In the genomic region with DNA sequence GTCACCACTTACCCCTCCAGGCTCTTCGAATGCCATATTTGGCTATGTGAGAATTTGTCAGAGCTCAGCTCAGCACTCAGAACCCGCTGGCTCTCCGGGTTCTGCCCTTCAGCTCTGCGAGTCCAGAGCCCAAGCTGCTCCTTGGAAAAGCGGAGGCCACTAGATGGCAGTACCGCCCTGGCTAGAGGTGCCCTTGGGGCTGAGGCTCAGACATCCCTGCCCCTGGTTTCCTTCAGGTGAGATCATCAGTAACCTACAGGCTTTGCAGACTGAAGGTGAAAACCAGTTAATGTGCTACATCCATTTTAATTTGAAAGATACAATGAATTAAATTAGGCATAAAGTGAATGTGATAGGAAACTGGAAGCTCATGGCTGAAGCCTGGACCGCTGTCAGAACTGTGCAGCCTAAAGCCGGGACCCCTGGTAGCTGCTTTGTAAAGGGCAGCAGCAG, we compare ENCODE assay signal across 9 cellular contexts.
DNase-seq lines count a peak whose midpoint lies in the region; ATAC-seq lines count a peak whose summit lies in the region.
"Had no signal": no experiment of that assay in that cellular context is flagged by ENCODE, and none has a peak within 500 bp of the region (broad histone marks: within the 10 kb centered on the region; RNA-seq: fewer than 3 reads in every experiment).

No MANE protein-coding gene starts in this region.

- 39% methylated on average over 8 of the region's 8 CpGs for WGBS in mesenchymal stem cell

- H3K27ac ChIP-seq in mesenchymal stem cell (ENCODE audit: low read length, poor library complexity, severe bottlenecking), result no peak overlapping the region

- H3K27me3 Mint-ChIP-seq in activated CD4-positive, alpha-beta memory T cell treated with anti-CD3 and anti-CD28 coated beads for 36 hours, result peaks cover 21% of the 10 kb centered on the region
- H3K27me3 Mint-ChIP-seq in effector memory CD8-positive, alpha-beta T cell, result no peaks in the 10 kb centered on the region

- H3K4ac ChIP-seq in mesenchymal stem cell (ENCODE audit: low read depth in 1 of 2, low read length in 2 of 2), result no peak overlapping the region

- H4K8ac ChIP-seq in mesenchymal stem cell (ENCODE audit: low read length), result no peak overlapping the region

- H3K36me3 Mint-ChIP-seq in activated CD4-positive, alpha-beta memory T cell treated with anti-CD3 and anti-CD28 coated beads for 36 hours, result no peaks in the 10 kb centered on the region
- H3K36me3 Mint-ChIP-seq in effector memory CD8-positive, alpha-beta T cell (ENCODE audit: insufficient read depth), result peaks cover 3% of the 10 kb centered on the region

- no peak overlapping the region for H2BK5ac ChIP-seq in mesenchymal stem cell (ENCODE audit: low read depth, low read length, poor library complexity, severe bottlenecking)

- H3K4me2 ChIP-seq in mesenchymal stem cell (ENCODE audit: low read length, poor library complexity, severe bottlenecking), result no peak overlapping the region

- H3K4me3 ChIP-seq in mesenchymal stem cell (ENCODE audit: insufficient read depth in 1 of 2, low read depth in 1 of 2, low read length in 2 of 2), result no peak overlapping the region

- H3K9me3 ChIP-seq in mesenchymal stem cell (ENCODE audit: control insufficient read depth, low read length), result no peaks in the 10 kb centered on the region

- H3K9ac ChIP-seq in mesenchymal stem cell (ENCODE audit: low read length), result no peak overlapping the region

- H3K27me3 ChIP-seq in mesenchymal stem cell (ENCODE audit: control insufficient read depth in 1 of 2, insufficient read depth in 1 of 2, low read length in 2 of 2), result no peaks in the 10 kb centered on the region

- H3K9me3 Mint-ChIP-seq in activated CD4-positive, alpha-beta memory T cell treated with anti-CD3 and anti-CD28 coated beads for 36 hours, result no peaks in the 10 kb centered on the region
- H3K9me3 Mint-ChIP-seq in effector memory CD8-positive, alpha-beta T cell, result no peaks in the 10 kb centered on the region
- H3K9me3 Mint-ChIP-seq: dendritic cell treated with granulocyte-macrophage colony-stimulating factor and Interleukin-4, amounts not matched to agents 40 ng/mL and 50 ng/mL, for 4 days had no signal

- H3K4me1 ChIP-seq in mesenchymal stem cell (ENCODE audit: control insufficient read depth, insufficient read depth, low read depth, low read length), result peaks cover 2% of the 10 kb centered on the region

- intact Hi-C loops in activated CD4-positive, alpha-beta memory T cell treated with anti-CD3 and anti-CD28 coated beads for 36 hours (cut with micrococcal nuclease), result loop anchor here (1.0 kb wide), 1 partner anchor 402 kb away; no protein-coding TSS in a partner anchor

- H2AFZ ChIP-seq in mesenchymal stem cell (ENCODE audit: low read depth, low read length), result no peak overlapping the region

- H3K14ac ChIP-seq in mesenchymal stem cell (ENCODE audit: low read length in 2 of 2), result no peak overlapping the region

- no peak overlapping the region for H2BK15ac ChIP-seq in mesenchymal stem cell (ENCODE audit: low read depth, poor library complexity, severe bottlenecking)

- H4K91ac ChIP-seq in mesenchymal stem cell (ENCODE audit: low read length), result no peak overlapping the region

- no peak overlapping the region for H2AK5ac ChIP-seq in mesenchymal stem cell (ENCODE audit: low read length, severe bottlenecking)

- H3K27ac Mint-ChIP-seq in activated CD4-positive, alpha-beta memory T cell treated with anti-CD3 and anti-CD28 coated beads for 36 hours, result no peak overlapping the region
- H3K27ac Mint-ChIP-seq in effector memory CD8-positive, alpha-beta T cell, result peak overlapping the region in 1 of 2 donors; percentile 41
- H3K27ac Mint-ChIP-seq: dendritic cell treated with granulocyte-macrophage colony-stimulating factor and Interleukin-4, amounts not matched to agents 40 ng/mL and 50 ng/mL, for 4 days had no signal

- peak; percentile 70 for ATAC-seq in HG02798 (IDR thresholded peaks at IDR 0.05; ENCODE audit: poor library complexity, unreplicated experiment)
- peak; percentile 65 for ATAC-seq in effector memory CD8-positive, alpha-beta T cell (replicated peaks)
- no peak for ATAC-seq in GM21390 (IDR thresholded peaks at IDR 0.05; ENCODE audit: unreplicated experiment)

- no peak overlapping the region for H3K23ac ChIP-seq in mesenchymal stem cell (ENCODE audit: low read length in 2 of 2)

- no peaks in the 10 kb centered on the region for H3K4me1 Mint-ChIP-seq in activated CD4-positive, alpha-beta memory T cell treated with anti-CD3 and anti-CD28 coated beads for 36 hours (ENCODE audit: low read depth)
- peaks cover 0 to 7% of the 10 kb centered on the region in 2 donors for H3K4me1 Mint-ChIP-seq in effector memory CD8-positive, alpha-beta T cell (ENCODE audit: low read depth in 2 of 2)

- no peak overlapping the region for H2BK12ac ChIP-seq in mesenchymal stem cell (ENCODE audit: low read length in 2 of 2)

- no peak overlapping the region for H3K4me3 Mint-ChIP-seq in activated CD4-positive, alpha-beta memory T cell treated with anti-CD3 and anti-CD28 coated beads for 36 hours
- no peak overlapping the region for H3K4me3 Mint-ChIP-seq in effector memory CD8-positive, alpha-beta T cell
- H3K4me3 Mint-ChIP-seq: dendritic cell treated with granulocyte-macrophage colony-stimulating factor and Interleukin-4, amounts not matched to agents 40 ng/mL and 50 ng/mL, for 4 days had no signal

- POLR2A ChIA-PET in activated CD4-positive, alpha-beta memory T cell treated with anti-CD3 and anti-CD28 coated beads for 36 hours (lab: Charles Lee), result no interaction called here

- H3K18ac ChIP-seq in mesenchymal stem cell (ENCODE audit: low read depth in 1 of 2, low read length in 2 of 2), result no peak overlapping the region

- peaks cover 8% of the 10 kb centered on the region for H3K79me1 ChIP-seq in mesenchymal stem cell (replicated peaks; ENCODE audit: low read length, poor library complexity, severe bottlenecking)

- peak; percentile 92 for DNase-seq in ELF-1 (ENCODE audit: low read depth, low spot score)
- peak; percentile 50 to 67 for DNase-seq in NCI-H446 (lab: John Stamatoyannopoulos, UW)
- peak; percentile 76 for DNase-seq in activated CD4-positive, alpha-beta memory T cell treated with anti-CD3 and anti-CD28 coated beads for 36 hours
- DNase-seq in effector memory CD8-positive, alpha-beta T cell, result peak; percentile 34 to 43 (median 36)
- peak; percentile 67 for DNase-seq in mesenchymal stem cell
- DNase-seq in stimulated activated CD8-positive, alpha-beta memory T cell treated with anti-CD3 and anti-CD28 coated beads, Interleukin-4, amount 100 ng/mL, for 48 hours, result peak; percentile 84

- peaks cover 14 to 21% of the 10 kb centered on the region in 2 experiments for H3K36me3 ChIP-seq in mesenchymal stem cell (ENCODE audit: control insufficient read depth in 1 of 2, insufficient read depth in 2 of 2, low read depth in 1 of 2, low read length in 2 of 2)

- H2BK120ac ChIP-seq in mesenchymal stem cell (ENCODE audit: low read depth, low read length), result no peak overlapping the region

- CTCF ChIA-PET in activated CD4-positive, alpha-beta memory T cell treated with anti-CD3 and anti-CD28 coated beads for 36 hours (lab: Charles Lee), result interaction anchor here (0.6 to 3.1 kb wide), 21 partner anchors 9 to 463 kb away, joined by 3 to 27 read pairs (median 4); no protein-coding TSS in a partner anchor

Comparison
In these comparisons a context has a peak if more than half of its experiments do, and no peak if none do; other contexts are left out.
1. DNase-seq: peak in every context shown above with its lines; median percentile 92 in ELF-1; 84 in stimulated activated CD8-positive, alpha-beta memory T cell treated with anti-CD3 and anti-CD28 coated beads, Interleukin-4, amount 100 ng/mL, for 48 hours; 76 in activated CD4-positive, alpha-beta memory T cell treated with anti-CD3 and anti-CD28 coated beads for 36 hours; 67 in mesenchymal stem cell; 58 in NCI-H446; 36 in effector memory CD8-positive, alpha-beta T cell.